In genomic region chr4:52103314-52103713, GRCh38 we compare ENCODE assay signal across 11 cellular contexts. TPM values are rescaled to one million over a fixed set of nuclear protein-coding genes. Genes with fewer than 3 reads are reported as not detected.
DNase-seq lines count a peak whose midpoint lies in the region; ATAC-seq, FAIRE-seq and TF ChIP-seq lines count a peak whose summit lies in the region.
"Had no signal": no experiment of that assay in that cellular context is flagged by ENCODE, and none has a peak within 500 bp of the region (broad histone marks: within the 10 kb centered on the region; RNA-seq: fewer than 3 reads in every experiment).

No MANE protein-coding gene starts in this region.

- H3K27ac ChIP-seq in substantia nigra (ENCODE audit: low read depth, low read length, poor library complexity, severe bottlenecking) = no peak overlapping the region
- H3K27ac ChIP-seq: lower lobe of right lung had no signal

- peaks cover 29% of the 10 kb centered on the region for H3K4me1 Mint-ChIP-seq in HFFc6 (ENCODE audit: low read depth)

- no peak overlapping the region for H3K27ac Mint-ChIP-seq in HFFc6

- no peak for FAIRE-seq in H54 (lab: Jason Lieb, UNC)
- FAIRE-seq: colon had no signal

- no peaks in the 10 kb centered on the region for H3K27me3 Mint-ChIP-seq in HFFc6 (ENCODE audit: insufficient read depth)

- TF ChIP-seq POLR2A in GM18505 (IDR thresholded peaks at IDR 0.05; ENCODE audit: borderline replicate concordance, extremely low read depth, insufficient read depth, insufficient read length) = no peak
- no peak for TF ChIP-seq POLR2A in H54 (IDR thresholded peaks at IDR 0.05; ENCODE audit: low read depth, low read length)

- no peaks in the 10 kb centered on the region for H3K36me3 Mint-ChIP-seq in HFFc6 (ENCODE audit: low read depth)

- peak; percentile 53 for TF ChIP-seq CTCF in HFFc6 (IDR thresholded peaks at IDR 0.05)

- DNase-seq in AG08395 (ENCODE audit: low spot score) = peak; percentile 57
- DNase-seq in HFFc6 = no peak
- peak; percentile 6 for DNase-seq in SW480 (ENCODE audit: low spot score)
- DNase-seq in iPS DF 4.7 (ENCODE audit: extremely low read depth, low spot score) = peak; percentile 5
- DNase-seq in amygdala (lab: John Stamatoyannopoulos, UW) = no peak
- DNase-seq in substantia nigra (lab: John Stamatoyannopoulos, UW) = no peak
- DNase-seq in H54 (ENCODE audit: insufficient read length, low spot score) = no peak
- DNase-seq: lower lobe of right lung had no signal

- no peak overlapping the region for H3K4me3 Mint-ChIP-seq in HFFc6

- no peaks in the 10 kb centered on the region for H3K9me3 Mint-ChIP-seq in HFFc6

- ATAC-seq in GM18505 (IDR thresholded peaks at IDR 0.05; ENCODE audit: unreplicated experiment) = no peak
- ATAC-seq: lower lobe of right lung had no signal

RNA-seq across cellular contexts. Expression of gene SPATA18, which starts 52.2 kb away (rescaled TPM):
- 10 to 100 TPM in 5 of 6 experiments, 1 to 10 TPM in 1; 6.9 to 12.9 (median 12.0) TPM for total RNA-seq in HFFc6 (2021; fragmentation: NEBNext Ultra II Directional; extraction: Animal tissue kit (Norgen Biotek cat#: 25700))
- total RNA-seq: Daoy had no signal

Comparison
In these comparisons a context has a peak if more than half of its experiments do, and no peak if none do; other contexts are left out.
1. DNase-seq: peak in AG08395 (single experiment), SW480 (single experiment) and iPS DF 4.7 (single experiment); none in HFFc6 (single experiment), amygdala (0 of 56), substantia nigra (0 of 49) and H54 (single experiment).